19 cellular contexts compared by ENCODE assay signal in genomic region chr3:46876313-46877300, GRCh38. TPM values are rescaled to one million over a fixed set of nuclear protein-coding genes. Genes with fewer than 3 reads are reported as not detected.
DNase-seq lines count a peak whose midpoint lies in the region; ATAC-seq, FAIRE-seq and TF ChIP-seq lines count a peak whose summit lies in the region.
"Had no signal": no experiment of that assay in that cellular context is flagged by ENCODE, and none has a peak within 500 bp of the region (broad histone marks: within the 10 kb centered on the region; RNA-seq: fewer than 3 reads in every experiment).

No MANE protein-coding gene starts in this region.

- POLR2A ChIA-PET in IMR-90 (lab: Charles Lee; ENCODE audit: unreplicated experiment), result no interaction called here

- H2BK15ac ChIP-seq in IMR-90 (ENCODE audit: low read depth, low read length), result no peak overlapping the region

- peaks cover 45% of the 10 kb centered on the region for H3K27me3 ChIP-seq in IMR-90 (ENCODE audit: control insufficient read depth, insufficient read depth, low read length)
- H3K27me3 ChIP-seq in neural progenitor cell, result peaks cover 29% of the 10 kb centered on the region

- FAIRE-seq in H54 (lab: Jason Lieb, UNC), result no peak
- FAIRE-seq: A549 had no signal

- in situ Hi-C loops in IMR-90 (cut with MboI; ENCODE audit: low sequenced_read_pairs), result loop anchor here (25.0 kb wide), 1 partner anchor 389 kb away; the partner anchor contains the start of gene RTP3

- H2BK20ac ChIP-seq in IMR-90 (ENCODE audit: low read depth, low read length), result no peak overlapping the region

- peak overlapping the region; percentile 63 for H3K27ac Mint-ChIP-seq in neural progenitor cell
- H3K27ac Mint-ChIP-seq: CD14-positive monocyte had no signal

- no peak overlapping the region for H2AK9ac ChIP-seq in IMR-90 (replicated peaks; ENCODE audit: low read depth, low read length, poor library complexity)

- H2AK5ac ChIP-seq in IMR-90 (ENCODE audit: low read depth, low read length), result no peak overlapping the region

- ATAC-seq in IMR-90 (ENCODE audit: low read depth), result no peak
- no peak for ATAC-seq in HG03095 (IDR thresholded peaks at IDR 0.05; ENCODE audit: unreplicated experiment)
- ATAC-seq in HG02884 (IDR thresholded peaks at IDR 0.05; ENCODE audit: unreplicated experiment), result no peak
- ATAC-seq: A549 had no signal

- H2BK5ac ChIP-seq in IMR-90 (ENCODE audit: low read depth, low read length, poor library complexity, severe bottlenecking), result no peak overlapping the region

- no peak overlapping the region for H3K9ac ChIP-seq in IMR-90 (ENCODE audit: low read depth, low read length)
- H3K9ac ChIP-seq in neural progenitor cell, result no peak overlapping the region

- H4K8ac ChIP-seq in IMR-90 (ENCODE audit: low read depth in 2 of 2, low read length in 2 of 2), result no peak overlapping the region

- intact Hi-C loops in IMR-90 (cut with micrococcal nuclease), result no loop called here

- H3K4me1 ChIP-seq in IMR-90 (ENCODE audit: control insufficient read depth, insufficient read depth, low read length) (no peaks in the 10 kb centered on the region), neural progenitor cell (peaks cover 19% of the 10 kb centered on the region)

- no peak for TF ChIP-seq RAD21 in IMR-90 (IDR thresholded peaks at IDR 0.05; ENCODE audit: low read length)

- H4K91ac ChIP-seq in IMR-90 (ENCODE audit: insufficient read depth, low read depth, low read length), result no peak overlapping the region

- no peak overlapping the region for H3K14ac ChIP-seq in IMR-90 (replicated peaks; ENCODE audit: low read depth, low read length)

- no peak for TF ChIP-seq CTCF in IMR-90 (conservative IDR thresholded peaks at IDR 0.05; ENCODE audit: low read depth, low read length)
- no peak for TF ChIP-seq CTCF in neural progenitor cell (IDR thresholded peaks at IDR 0.05)

- peaks cover 26% of the 10 kb centered on the region for H3K4me1 Mint-ChIP-seq in neural progenitor cell

- BruUV-seq in IMR-90 (replicated peaks; lab: Mats Ljungman, UMichigan), result no TSS peak

- DNase-seq in A172 (ENCODE audit: low spot score) (peak; percentile 9), IMR-90 (no peak), glomerular visceral epithelial cell (ENCODE audit: extremely low spot score) (peak; percentile 23), neural progenitor cell (ENCODE audit: low spot score) (no peak), H54 (ENCODE audit: insufficient read length, low spot score) (no peak), NCI-H748 (lab: John Stamatoyannopoulos, UW; ENCODE audit: unreplicated experiment) (no peak)
- DNase-seq: MV-4-11, NCI-H1417 treated with DMSO at 0.1 percent for 48 hours, NCI-H2029 treated with DMSO at 0.1 percent for 48 hours, NCI-H2171 treated with DMSO at 0.1 percent for 48 hours, NCI-H510A treated with DMSO at 0.1 percent for 48 hours, Right ventricle myocardium superior had no signal

- 100% methylated on average over 1 of the region's 10 CpGs; no CpG with 5 or more reads in 1 of the 2 experiments for WGBS in IMR-90 (ENCODE audit: extremely low coverage in 2 of 2, insufficient read length in 1 of 2), 2 experiments

- H3K79me1 ChIP-seq in IMR-90 (ENCODE audit: low read depth in 1 of 2, low read length in 2 of 2), result no peaks in the 10 kb centered on the region

- H4K5ac ChIP-seq in IMR-90 (ENCODE audit: low read depth, low read length), result no peak overlapping the region

- no peak overlapping the region for H3K56ac ChIP-seq in IMR-90 (ENCODE audit: extremely low read depth, insufficient read depth, low read length)

- H3K18ac ChIP-seq in IMR-90 (ENCODE audit: low read depth, low read length), result no peak overlapping the region

- H3K4me3 ChIP-seq in IMR-90 (ENCODE audit: insufficient read depth, low read depth, low read length) (no peak overlapping the region), neural progenitor cell (no peak overlapping the region)
- H3K4me3 ChIP-seq: A549, HAP-1, SK-N-MC had no signal

- H4K20me1 ChIP-seq in IMR-90 (ENCODE audit: insufficient read depth, low read length) (no peaks in the 10 kb centered on the region), neural progenitor cell (ENCODE audit: low read depth) (peaks cover 19% of the 10 kb centered on the region)

- H3K9me3 ChIP-seq in IMR-90 (ENCODE audit: control insufficient read depth, insufficient read depth, low read length), result no peaks in the 10 kb centered on the region
- H3K9me3 ChIP-seq in neural progenitor cell (ENCODE audit: low read depth), result no peaks in the 10 kb centered on the region
- H3K9me3 ChIP-seq: A549, HAP-1 had no signal

- H3K79me2 ChIP-seq in neural progenitor cell (ENCODE audit: low read depth), result no peaks in the 10 kb centered on the region

- H3K23ac ChIP-seq in IMR-90 (ENCODE audit: low read depth, low read length), result no peak overlapping the region

- dilution Hi-C loops in IMR-90 (cut with HindIII; ENCODE audit: low sequenced_read_pairs, unreplicated experiment), result no loop called here

- no peak overlapping the region for H3K4me3 Mint-ChIP-seq in neural progenitor cell
- H3K4me3 Mint-ChIP-seq: CD14-positive monocyte had no signal

- CTCF ChIA-PET in IMR-90 (lab: Yijun Ruan, JAX), result no interaction called here

- 0 out of 2 replicates have a peak, but pooled peaks cover 3% of the 10 kb centered on the region for H3K9me1 ChIP-seq in IMR-90 (ENCODE audit: insufficient read depth, low read length)

- H2AFZ ChIP-seq in IMR-90 (replicated peaks; ENCODE audit: low read length, poor library complexity), result peak overlapping the region; percentile 21
- H2AFZ ChIP-seq in neural progenitor cell (replicated peaks), result no peak overlapping the region

- H3K36me3 Mint-ChIP-seq in neural progenitor cell, result no peaks in the 10 kb centered on the region

- TF ChIP-seq POLR2A in IMR-90 (IDR thresholded peaks at IDR 0.05; ENCODE audit: low read depth, low read length) (no peak), H54 (IDR thresholded peaks at IDR 0.05; ENCODE audit: low read depth, low read length) (no peak)

- no peak overlapping the region for H2BK120ac ChIP-seq in IMR-90 (ENCODE audit: low read depth, low read length)

- no peaks in the 10 kb centered on the region for H3K36me3 ChIP-seq in IMR-90 (ENCODE audit: control insufficient read depth, insufficient read depth, low read length)
- no peaks in the 10 kb centered on the region for H3K36me3 ChIP-seq in neural progenitor cell
- H3K36me3 ChIP-seq: HAP-1 had no signal

- H3K27ac ChIP-seq in IMR-90 (ENCODE audit: insufficient read depth, low read length), result no peak overlapping the region
- H3K27ac ChIP-seq in neural progenitor cell, result no peak overlapping the region
- H3K27ac ChIP-seq: SK-N-MC had no signal

- peaks cover 14% of the 10 kb centered on the region for H3F3A ChIP-seq in neural progenitor cell (ENCODE audit: low read depth)

- H3K4ac ChIP-seq in IMR-90 (ENCODE audit: low read depth, low read length), result no peak overlapping the region

- H3K4me2 ChIP-seq in IMR-90 (ENCODE audit: low read depth, low read length) (no peak overlapping the region), neural progenitor cell (no peak overlapping the region)
- H3K4me2 ChIP-seq: A549 had no signal

- no peaks in the 10 kb centered on the region for H3K9me3 Mint-ChIP-seq in neural progenitor cell

- peaks cover 19% of the 10 kb centered on the region for H3K27me3 Mint-ChIP-seq in neural progenitor cell (ENCODE audit: insufficient read depth, low read depth)

TF ChIP-seq in IMR-90, 13 proteins besides CTCF, POLR2A, EP300 and RAD21 (continues in another document):
- TF ChIP-seq BHLHE40 (IDR thresholded peaks at IDR 0.05; ENCODE audit: low read depth, low read length), result no peak
- no peak for TF ChIP-seq SMC3 (IDR thresholded peaks at IDR 0.05; ENCODE audit: low read depth, low read length)
- no peak for TF ChIP-seq MAZ (IDR thresholded peaks at IDR 0.05; ENCODE audit: borderline replicate concordance, low read depth, low read length)
- TF ChIP-seq RCOR1 (IDR thresholded peaks at IDR 0.05; ENCODE audit: insufficient replicate concordance, low read length), result no peak
- TF ChIP-seq MXI1 (IDR thresholded peaks at IDR 0.05; ENCODE audit: borderline replicate concordance, low read depth, low read length), result no peak
- no peak for TF ChIP-seq NFE2L2 (IDR thresholded peaks at IDR 0.05; ENCODE audit: low read depth, low read length)
- no peak for TF ChIP-seq MAFK (IDR thresholded peaks at IDR 0.05; ENCODE audit: low read depth, low read length)
- no peak for TF ChIP-seq USF2 (IDR thresholded peaks at IDR 0.05; ENCODE audit: low read depth, low read length)
- TF ChIP-seq FOS (IDR thresholded peaks at IDR 0.05; ENCODE audit: low read depth, low read length), result no peak
- no peak for TF ChIP-seq RFX5 (IDR thresholded peaks at IDR 0.05; ENCODE audit: low read depth, low read length)
- no peak for TF ChIP-seq CEBPB (IDR thresholded peaks at IDR 0.05; ENCODE audit: low read depth, low read length)

RNA-seq across cellular contexts. Expression of gene PTH1R, which starts 0.9 kb away (rescaled TPM):
- total RNA-seq in A172 (2014; rRNA removed; shearing (Covaris generic)), result 2.8 and 4.9 TPM in 2 replicates
- under 0.01 and 0.18 TPM in 2 replicates for total RNA-seq in IMR-90 (2012; rRNA removed)
- polyA plus RNA-seq in IMR-90 (2012; rRNA removed), result 0.15 and 0.56 TPM in 2 replicates
- polyA plus RNA-seq in IMR-90 (2012; cell fraction: cytosol; rRNA removed), result 0.24 and 0.28 TPM in 2 replicates
- 0.23 and 0.77 TPM in 2 replicates for polyA plus RNA-seq in IMR-90 (2012; cell fraction: nucleus; rRNA removed; ENCODE audit: low replicate concordance)
- 0.43 TPM in 1 of 2 replicates, not detected in the other for total RNA-seq in neural progenitor cell (ENCODE audit: low replicate concordance)
- polyA plus RNA-seq: CD14-positive monocyte had no signal

RNA-seq across cellular contexts. Expression of gene MYL3, which starts 13.4 kb away (rescaled TPM):
- total RNA-seq in A172 (2014; rRNA removed; shearing (Covaris generic)), result 0.57 and 1.3 TPM in 2 replicates
- not detected in 2 replicates for total RNA-seq in IMR-90 (2012; rRNA removed)
- 0.09 TPM in 1 of 2 replicates, not detected in the other for polyA plus RNA-seq in IMR-90 (2012; rRNA removed)
- not detected in 2 replicates for polyA plus RNA-seq in IMR-90 (2012; cell fraction: cytosol; rRNA removed)
- not detected in 2 replicates for polyA plus RNA-seq in IMR-90 (2012; cell fraction: nucleus; rRNA removed; ENCODE audit: low replicate concordance)
- total RNA-seq in neural progenitor cell (ENCODE audit: low replicate concordance), result not detected in 2 replicates
- total RNA-seq: HT1080 had no signal
- polyA plus RNA-seq: CD14-positive monocyte had no signal

Comparison
In these comparisons a context has a peak if more than half of its experiments do, and no peak if none do; other contexts are left out.
1. DNase-seq: peak in A172 (single experiment) and glomerular visceral epithelial cell (single experiment); none in IMR-90 (single experiment), neural progenitor cell (single experiment), H54 (single experiment) and NCI-H748 (single experiment).